Comparison of ENCODE assay signal across 10 cellular contexts in genomic region chr9:77793909-77794308, GRCh38.
A peak's percentile ranks its signal among the peaks of the same experiment; 100 is the strongest.
DNase-seq lines count a peak whose midpoint lies in the region; TF ChIP-seq lines count a peak whose summit lies in the region.
"Had no signal": no experiment of that assay in that cellular context is flagged by ENCODE, and none has a peak within 500 bp of the region (broad histone marks: within the 10 kb centered on the region; RNA-seq: fewer than 3 reads in every experiment).

No MANE protein-coding gene starts in this region.

- CTCF ChIA-PET in activated naive CD4-positive, alpha-beta T cell treated with anti-CD3 and anti-CD28 coated beads, Interleukin-2, amount 10 ng/mL, durations not matched to agents 7 days and 5 days (lab: Charles Lee), result no interaction called here

- no peak overlapping the region for H3K4me3 ChIP-seq in epithelial cell of esophagus (ENCODE audit: low read length)

- no peaks in the 10 kb centered on the region for H3K27me3 Mint-ChIP-seq in activated naive CD4-positive, alpha-beta T cell treated with anti-CD3 and anti-CD28 coated beads, Interleukin-2, amount 10 ng/mL, durations not matched to agents 7 days and 5 days

- H3K4me3 Mint-ChIP-seq in activated naive CD4-positive, alpha-beta T cell treated with anti-CD3 and anti-CD28 coated beads, Interleukin-2, amount 10 ng/mL, durations not matched to agents 7 days and 5 days, result no peak overlapping the region

- peaks cover 24% of the 10 kb centered on the region for H3K36me3 Mint-ChIP-seq in activated naive CD4-positive, alpha-beta T cell treated with anti-CD3 and anti-CD28 coated beads, Interleukin-2, amount 10 ng/mL, durations not matched to agents 7 days and 5 days

- H3K4me1 Mint-ChIP-seq in activated naive CD4-positive, alpha-beta T cell treated with anti-CD3 and anti-CD28 coated beads, Interleukin-2, amount 10 ng/mL, durations not matched to agents 7 days and 5 days, result peaks cover 7% of the 10 kb centered on the region

- H3K27ac Mint-ChIP-seq in activated naive CD4-positive, alpha-beta T cell treated with anti-CD3 and anti-CD28 coated beads, Interleukin-2, amount 10 ng/mL, durations not matched to agents 7 days and 5 days, result no peak overlapping the region

- no peaks in the 10 kb centered on the region for H3K9me3 Mint-ChIP-seq in activated naive CD4-positive, alpha-beta T cell treated with anti-CD3 and anti-CD28 coated beads, Interleukin-2, amount 10 ng/mL, durations not matched to agents 7 days and 5 days

- peak; percentile 28 for TF ChIP-seq CTCF in epithelial cell of esophagus (IDR thresholded peaks at IDR 0.05; ENCODE audit: insufficient read depth, low read depth, low read length, missing control alignments)

- peak; percentile 10 for DNase-seq in Daoy (ENCODE audit: low read depth)
- DNase-seq in NCI-H748 treated with DMSO at 0.1 percent for 48 hours (lab: John Stamatoyannopoulos, UW), result peak; percentile 85
- peak; percentile 77 for DNase-seq in epithelial cell of esophagus (ENCODE audit: low read depth)
- DNase-seq in pulmonary artery endothelial cell (ENCODE audit: low read depth, low spot score), result peak; percentile 19
- DNase-seq in mucosa of gallbladder (ENCODE audit: low spot score), result no peak
- DNase-seq in activated naive CD4-positive, alpha-beta T cell treated with anti-CD3 and anti-CD28 coated beads, Interleukin-2, amount 10 ng/mL, durations not matched to agents 7 days and 5 days, result no peak
- DNase-seq in cortex of kidney (lab: John Stamatoyannopoulos, UW), result no peak
- DNase-seq in NCI-H1092 treated with DMSO at 0.1 percent for 48 hours (lab: John Stamatoyannopoulos, UW), result no peak
- DNase-seq: activated effector memory CD4-positive, alpha-beta T cell treated with Interleukin-2 at 50 U/mL for 16 hours; NCI-H1417 treated with DMSO at 0.1 percent for 48 hours had no signal

Comparison
In these comparisons a context has a peak if more than half of its experiments do, and no peak if none do; other contexts are left out.
1. DNase-seq: peak in Daoy (single experiment), NCI-H748 treated with DMSO at 0.1 percent for 48 hours (single experiment), epithelial cell of esophagus (single experiment) and pulmonary artery endothelial cell (single experiment); none in mucosa of gallbladder (single experiment), activated naive CD4-positive, alpha-beta T cell treated with anti-CD3 and anti-CD28 coated beads, Interleukin-2, amount 10 ng/mL, durations not matched to agents 7 days and 5 days (single experiment), cortex of kidney (single experiment) and NCI-H1092 treated with DMSO at 0.1 percent for 48 hours (single experiment).